In the genomic region with DNA sequence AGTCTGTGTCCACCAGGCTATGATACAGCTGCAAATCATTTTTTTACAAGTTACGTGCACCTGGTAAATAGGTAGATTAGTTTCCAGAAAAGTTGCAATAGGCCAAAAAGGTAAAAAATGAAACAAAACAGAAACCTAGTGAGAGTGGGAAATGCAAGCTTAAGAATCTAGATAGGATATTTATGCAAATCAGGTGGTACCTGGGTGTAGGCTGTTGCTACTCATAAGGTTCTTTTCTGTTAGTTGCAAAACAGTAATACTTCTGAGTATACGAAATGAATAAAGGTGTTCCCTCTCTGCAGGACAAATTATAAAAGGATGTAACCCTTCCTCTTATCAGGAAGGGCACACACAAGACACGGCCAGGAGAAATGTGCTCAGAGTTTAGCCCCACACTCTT, we compare ENCODE assay signal across 13 cellular contexts.
DNase-seq lines count a peak whose midpoint lies in the region; ATAC-seq, FAIRE-seq and TF ChIP-seq lines count a peak whose summit lies in the region.
"Had no signal": no experiment of that assay in that cellular context is flagged by ENCODE, and none has a peak within 500 bp of the region (broad histone marks: within the 10 kb centered on the region; RNA-seq: fewer than 3 reads in every experiment).

No MANE protein-coding gene starts in this region.

- H2AK5ac ChIP-seq in H1 (ENCODE audit: low read depth, low read length): no peak overlapping the region

- H3K9ac ChIP-seq in H1 (replicated peaks in 1 of 4; ENCODE audit: extremely low read depth in 1 of 4, low read depth in 3 of 4, low read length in 3 of 4): no peak overlapping the region

- H3K27me3 ChIP-seq in H1 (replicated peaks in 1 of 4; ENCODE audit: control insufficient read depth in 3 of 4, extremely low read depth in 1 of 4, insufficient read depth in 3 of 4, low read length in 3 of 4) (no peaks in the 10 kb centered on the region), gastrocnemius medialis (no peaks in the 10 kb centered on the region)
- H3K27me3 ChIP-seq: esophagus muscularis mucosa had no signal

- WGBS in H1 (ENCODE audit: extremely low coverage in 1 of 2, insufficient coverage in 1 of 2, insufficient read length in 1 of 2, insufficient replicate concordance in 2 of 2, low coverage in 1 of 2, low lambda C conversion rate in 2 of 2, missing lambda C conversion rate in 1 of 2), 2 experiments: 86% methylated on average over 3 of the region's 3 CpGs; no CpG with 5 or more reads in 1 of the 2 experiments

- CTCF ChIA-PET in H1 (lab: Charles Lee; ENCODE audit: partially characterized antibody): interaction anchor here (0.6 kb wide), 1 partner anchor 13 kb away, joined by 4 read pairs; no protein-coding TSS in a partner anchor

- no peaks in the 10 kb centered on the region for H3K27me3 Mint-ChIP-seq in activated T-cell treated with anti-CD3 and anti-CD28 coated beads, Interleukin-2, amount 50 U/mL, for 24 hours

- H3K79me1 ChIP-seq in H1 (ENCODE audit: low read depth, low read length): no peaks in the 10 kb centered on the region

- no peak for TF ChIP-seq EP300 in H1 (IDR thresholded peaks at IDR 0.05; ENCODE audit: borderline replicate concordance in 1 of 2, low read depth in 2 of 2, low read length in 2 of 2)

- peaks cover 0 to 20% (median 4%) of the 10 kb centered on the region in 4 experiments; a peak in 4 of 8 replicates for H3K36me3 ChIP-seq in H1 (ENCODE audit: control insufficient read depth in 2 of 4, insufficient read depth in 4 of 4, low read length in 3 of 4)
- no peaks in the 10 kb centered on the region for H3K36me3 ChIP-seq in gastrocnemius medialis

- no peaks in the 10 kb centered on the region for H4K20me1 ChIP-seq in H1 (replicated peaks in 1 of 2; ENCODE audit: control insufficient read depth in 1 of 2, insufficient read depth in 2 of 2, low read length in 2 of 2)

- H2BK15ac ChIP-seq in H1 (ENCODE audit: low read length): no peak overlapping the region

- no peak for TF ChIP-seq RAD21 in H1 (IDR thresholded peaks at IDR 0.05 in 1 of 2, conservative IDR thresholded peaks at IDR 0.05 in 1 of 2; ENCODE audit: low read depth in 2 of 2, low read length in 2 of 2)

- POLR2A ChIA-PET in H1 (lab: Charles Lee; ENCODE audit: partially characterized antibody): no interaction called here

- TF ChIP-seq POLR2A in H1 (IDR thresholded peaks at IDR 0.05; ENCODE audit: control extremely low read depth in 1 of 2, low read depth in 2 of 2, low read length in 2 of 2) (no peak), gastrocnemius medialis (IDR thresholded peaks at IDR 0.05) (no peak)

- H3K23me2 ChIP-seq in H1 (ENCODE audit: low read depth, low read length): no peaks in the 10 kb centered on the region

- no peak overlapping the region; the same call in 1 of the 2 replicates for H3K18ac ChIP-seq in H1 (ENCODE audit: extremely low read depth, low read length)

- H4K5ac ChIP-seq in H1 (ENCODE audit: insufficient read length, low read depth, low read length): no peak overlapping the region

- intact Hi-C loops in gastrocnemius medialis (cut with DNase I; ENCODE audit: low total_unique reads): no loop called here
- intact Hi-C loops in Right ventricle myocardium superior (cut with DNase I): no loop called here

- no peaks in the 10 kb centered on the region for H3K79me2 ChIP-seq in H1 (ENCODE audit: control insufficient read depth in 1 of 2, insufficient read depth in 2 of 2, low read length in 2 of 2)

- no peak overlapping the region for H3K14ac ChIP-seq in H1 (ENCODE audit: insufficient read length)

- H3K23ac ChIP-seq in H1 (ENCODE audit: insufficient read length): no peak overlapping the region

- no peak overlapping the region for H3K27ac Mint-ChIP-seq in activated T-cell treated with anti-CD3 and anti-CD28 coated beads, Interleukin-2, amount 50 U/mL, for 24 hours

- no peak overlapping the region for H3K4me3 ChIP-seq in H1 (ENCODE audit: extremely low read depth in 1 of 4, insufficient read depth in 2 of 4, low read depth in 3 of 4, low read length in 4 of 4)
- H3K4me3 ChIP-seq in gastrocnemius medialis: no peak overlapping the region
- H3K4me3 ChIP-seq: esophagus muscularis mucosa, skin epidermis had no signal

- no peaks in the 10 kb centered on the region for H3K4me1 Mint-ChIP-seq in activated T-cell treated with anti-CD3 and anti-CD28 coated beads, Interleukin-2, amount 50 U/mL, for 24 hours (ENCODE audit: low read depth)

- peaks cover 19% of the 10 kb centered on the region for H3K9me3 Mint-ChIP-seq in activated T-cell treated with anti-CD3 and anti-CD28 coated beads, Interleukin-2, amount 50 U/mL, for 24 hours

- H2BK5ac ChIP-seq in H1 (ENCODE audit: low read depth, low read length): no peak overlapping the region

- no peak overlapping the region for H3K56ac ChIP-seq in H1 (replicated peaks; ENCODE audit: insufficient read length, low read depth, low read length)

- H3K4ac ChIP-seq in H1 (replicated peaks; ENCODE audit: insufficient read length, low read depth, low read length): no peak overlapping the region

- H2BK20ac ChIP-seq in H1 (ENCODE audit: low read length): no peak overlapping the region

- H2AFZ ChIP-seq in H1 (ENCODE audit: low read length): no peak overlapping the region

- H3K4me1 ChIP-seq in H1 (replicated peaks in 1 of 4; ENCODE audit: control insufficient read depth in 3 of 4, insufficient read depth in 4 of 4, low read length in 3 of 4): peaks cover 0 to 7% (median 3%) of the 10 kb centered on the region in 4 experiments; a peak in 2 of 7 replicates
- no peaks in the 10 kb centered on the region for H3K4me1 ChIP-seq in gastrocnemius medialis

- no peak overlapping the region for H2BK12ac ChIP-seq in H1 (ENCODE audit: low read depth, low read length)

- no peak overlapping the region for H3K4me3 Mint-ChIP-seq in activated T-cell treated with anti-CD3 and anti-CD28 coated beads, Interleukin-2, amount 50 U/mL, for 24 hours

- H4K91ac ChIP-seq in H1 (replicated peaks; ENCODE audit: insufficient read length, low read length): peak overlapping the region; percentile 42

- H3K9me3 ChIP-seq in H1 (ENCODE audit: insufficient read depth in 2 of 2, low read depth in 1 of 2, low read length in 1 of 2): peaks cover 4 to 25% of the 10 kb centered on the region in 2 experiments; a peak in 3 of 4 replicates
- H3K9me3 ChIP-seq in gastrocnemius medialis: no peaks in the 10 kb centered on the region

- DNase-seq in H1 (ENCODE audit: low read depth in 1 of 2, low spot score in 2 of 2) (no peak), NCI-H2227 (lab: John Stamatoyannopoulos, UW; ENCODE audit: unreplicated experiment) (no peak), gastrocnemius medialis (no peak), Right ventricle myocardium superior (no peak)
- no peak for DNase-seq in activated T-cell treated with anti-CD3 and anti-CD28 coated beads, Interleukin-2, amount 50 U/mL, for 24 hours
- DNase-seq: C1 segment of cervical spinal cord, EL, SIG-M5 had no signal

- no peak overlapping the region for H4K8ac ChIP-seq in H1 (ENCODE audit: extremely low read depth, insufficient read depth, low read length)

- no peak for FAIRE-seq in H1 (lab: Jason Lieb, UNC)

- TF ChIP-seq CTCF in H1 (IDR thresholded peaks at IDR 0.05; ENCODE audit: control extremely low read depth in 1 of 3, insufficient read depth in 1 of 3, low read depth in 1 of 3, low read length in 3 of 3) (no peak), gastrocnemius medialis (IDR thresholded peaks at IDR 0.05 in 4 of 5, conservative IDR thresholded peaks at IDR 0.05 in 1 of 5) (no peak)

- ATAC-seq in GM18907 (IDR thresholded peaks at IDR 0.05; ENCODE audit: unreplicated experiment): peak; percentile 69
- ATAC-seq in GM21619 (IDR thresholded peaks at IDR 0.05; ENCODE audit: unreplicated experiment): peak; percentile 79
- peak; percentile 80 for ATAC-seq in HG03095 (IDR thresholded peaks at IDR 0.05; ENCODE audit: unreplicated experiment)
- no peak for ATAC-seq in gastrocnemius medialis
- ATAC-seq in Right ventricle myocardium superior (ENCODE audit: poor library complexity): no peak

- H3K4me2 ChIP-seq in H1 (ENCODE audit: insufficient read depth in 1 of 2, low read depth in 2 of 2, low read length in 2 of 2): no peak overlapping the region

- no peaks in the 10 kb centered on the region for H3K36me3 Mint-ChIP-seq in activated T-cell treated with anti-CD3 and anti-CD28 coated beads, Interleukin-2, amount 50 U/mL, for 24 hours (ENCODE audit: low read depth)

- in situ Hi-C loops in gastrocnemius medialis (cut with MboI; ENCODE audit: low sequenced_read_pairs in 4 of 4): no loop called here

- H3K27ac ChIP-seq in H1 (ENCODE audit: low read depth, low read length): no peak overlapping the region
- H3K27ac ChIP-seq in gastrocnemius medialis: no peak overlapping the region
- H3K27ac ChIP-seq: esophagus muscularis mucosa, skin epidermis had no signal

- peak overlapping the region; percentile 44 for H2BK120ac ChIP-seq in H1 (replicated peaks; ENCODE audit: low read depth, low read length)

TF ChIP-seq in H1, 55 proteins besides CTCF, POLR2A, EP300 and RAD21:
- TF ChIP-seq FOSL1 (IDR thresholded peaks at IDR 0.05; ENCODE audit: insufficient read depth, low read depth, low read length) (no peak), POU5F1 (IDR thresholded peaks at IDR 0.05; ENCODE audit: low read depth, low read length) (no peak), KDM4A (IDR thresholded peaks at IDR 0.05; ENCODE audit: low read depth, low read length, severe bottlenecking) (no peak), HDAC2 (IDR thresholded peaks at IDR 0.05; ENCODE audit: borderline replicate concordance in 1 of 2, low read depth in 2 of 2, low read length in 2 of 2) (no peak), SIN3A (conservative IDR thresholded peaks at IDR 0.05 in 1 of 2, IDR thresholded peaks at IDR 0.05 in 1 of 2; ENCODE audit: low read depth in 1 of 2, low read length in 2 of 2) (no peak), TAF1 (IDR thresholded peaks at IDR 0.05; ENCODE audit: low read depth, low read length) (no peak), BACH1 (IDR thresholded peaks at IDR 0.05; ENCODE audit: low read length) (no peak), TCF12 (IDR thresholded peaks at IDR 0.05; ENCODE audit: low read depth, low read length) (no peak), JUN (IDR thresholded peaks at IDR 0.05; ENCODE audit: low read depth, low read length) (no peak)
- TF ChIP-seq, protein P1, sequence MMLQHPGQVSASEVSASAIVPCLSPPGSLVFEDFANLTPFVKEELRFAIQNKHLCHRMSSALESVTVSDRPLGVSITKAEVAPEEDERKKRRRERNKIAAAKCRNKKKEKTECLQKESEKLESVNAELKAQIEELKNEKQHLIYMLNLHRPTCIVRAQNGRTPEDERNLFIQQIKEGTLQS (IDR thresholded peaks at IDR 0.05; ENCODE audit: insufficient read depth, low read depth, low read length): no peak

Comparison
In these comparisons a context has a peak if more than half of its experiments do, and no peak if none do; other contexts are left out.
1. ATAC-seq: peak in GM18907 (single experiment), GM21619 (single experiment) and HG03095 (single experiment); none in gastrocnemius medialis (0 of 2) and Right ventricle myocardium superior (single experiment).